In the genomic region with DNA sequence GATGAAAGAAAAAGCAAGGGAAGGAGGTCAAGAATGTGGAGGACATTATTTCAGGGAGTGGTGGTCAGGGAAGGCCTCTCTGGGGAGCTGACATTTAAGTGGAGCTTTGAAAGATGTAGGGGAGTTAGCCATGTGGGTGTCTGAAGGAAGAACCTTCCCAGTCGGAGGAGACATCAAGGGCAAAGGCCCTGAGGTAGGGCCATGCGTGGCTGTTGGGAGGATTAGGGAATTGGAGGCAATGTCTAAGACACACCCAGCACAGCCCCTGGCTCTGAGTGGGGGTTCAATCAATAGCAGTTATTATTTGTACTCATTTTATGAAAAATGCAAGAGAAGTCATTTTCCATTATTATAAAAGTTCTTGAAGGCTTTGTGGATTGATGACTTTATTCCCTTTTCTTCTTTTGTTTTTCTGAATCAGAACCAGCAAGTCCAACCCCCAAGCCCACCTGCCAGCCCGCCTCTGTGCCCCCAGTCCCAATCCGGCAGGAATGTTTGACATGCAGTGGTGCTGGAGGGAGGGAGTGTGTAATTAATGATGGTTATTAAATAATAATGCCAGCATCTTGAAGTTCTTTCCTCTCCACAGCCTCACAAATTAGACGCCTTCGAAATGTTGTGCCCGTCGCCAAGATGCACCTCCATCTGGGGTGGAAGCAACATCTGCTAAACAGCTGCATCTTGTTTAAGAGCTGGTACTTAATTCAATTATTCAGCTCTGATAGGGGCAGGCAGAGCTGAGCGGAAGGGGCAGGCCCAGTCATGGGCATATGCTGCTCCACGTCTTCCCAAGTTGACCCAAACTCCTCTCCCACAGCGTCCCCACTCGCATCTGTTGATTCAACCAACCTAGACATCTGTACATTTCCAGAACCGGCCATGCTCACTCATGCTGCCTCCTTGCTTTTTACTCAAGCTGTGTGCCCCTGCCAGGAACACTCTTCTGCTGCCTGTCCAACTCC, we compare ENCODE assay signal across 15 cellular contexts.
DNase-seq lines count a peak whose midpoint lies in the region; ATAC-seq and TF ChIP-seq lines count a peak whose summit lies in the region.
"Had no signal": no experiment of that assay in that cellular context is flagged by ENCODE, and none has a peak within 500 bp of the region (broad histone marks: within the 10 kb centered on the region; RNA-seq: fewer than 3 reads in every experiment).

No MANE protein-coding gene starts in this region.

- H3K4me1 ChIP-seq in SK-N-SH (ENCODE audit: control insufficient read depth in 1 of 2, insufficient read depth in 2 of 2, low read depth in 1 of 2, low read length in 1 of 2) (peaks cover 15 to 57% of the 10 kb centered on the region in 2 experiments; a peak in 3 of 4 replicates), sigmoid colon (peaks cover 0 to 71% (median 49%) of the 10 kb centered on the region in 4 donors), body of pancreas (peaks cover 30% of the 10 kb centered on the region)

- H2AFZ ChIP-seq in SK-N-SH (ENCODE audit: low read depth): no peak overlapping the region
- H2AFZ ChIP-seq: hepatocyte had no signal

- peak overlapping the region in 1 of 2 experiments; percentile 86; a peak in 2 of 4 replicates for H3K27ac ChIP-seq in SK-N-SH (ENCODE audit: low read depth in 2 of 2, low read length in 1 of 2)
- H3K27ac ChIP-seq in sigmoid colon: peak overlapping the region; percentile 28 to 76 (median 44)
- peak overlapping the region in 2 of 4 donors; percentile 84 to 88 for H3K27ac ChIP-seq in body of pancreas
- H3K27ac ChIP-seq: hepatocyte, lower lobe of right lung had no signal

- H3K4me3 ChIP-seq in SK-N-SH (ENCODE audit: low read depth in 2 of 2, low read length in 1 of 2): no peak overlapping the region
- H3K4me3 ChIP-seq in foreskin fibroblast (ENCODE audit: low read depth in 1 of 2, low read length in 2 of 2): no peak overlapping the region
- H3K4me3 ChIP-seq in sigmoid colon: no peak overlapping the region
- H3K4me3 ChIP-seq in body of pancreas: no peak overlapping the region
- H3K4me3 ChIP-seq: hepatocyte, lower lobe of right lung, spleen had no signal

- H3K9me3 ChIP-seq in SK-N-SH (no peaks in the 10 kb centered on the region), sigmoid colon (no peaks in the 10 kb centered on the region), body of pancreas (no peaks in the 10 kb centered on the region)
- H3K9me3 ChIP-seq: lower lobe of right lung, spleen had no signal

- no peak overlapping the region for H3K4me2 ChIP-seq in SK-N-SH

- CTCF ChIA-PET in SK-N-SH (lab: Yijun Ruan, JAX): interaction anchor here (1.5 to 4.7 kb wide), 2 partner anchors 12 to 22 kb away, joined by 3 to 47 read pairs; no protein-coding TSS in a partner anchor

- TF ChIP-seq RAD21 in SK-N-SH (IDR thresholded peaks at IDR 0.05; ENCODE audit: low read length): no peak

- no peak for ATAC-seq in body of pancreas
- ATAC-seq in esophagus mucosa: no peak

- TF ChIP-seq CTCF in SK-N-SH (IDR thresholded peaks at IDR 0.05): no peak
- no peak for TF ChIP-seq CTCF in foreskin fibroblast (IDR thresholded peaks at IDR 0.05; ENCODE audit: low read depth, low read length)
- TF ChIP-seq CTCF in sigmoid colon (IDR thresholded peaks at IDR 0.05): no peak
- TF ChIP-seq CTCF in body of pancreas (IDR thresholded peaks at IDR 0.05): no peak

- H3K79me2 ChIP-seq in SK-N-SH (ENCODE audit: insufficient read depth): no peaks in the 10 kb centered on the region
- H3K79me2 ChIP-seq: hepatocyte had no signal

- TF ChIP-seq POLR2A in sigmoid colon (IDR thresholded peaks at IDR 0.05) (no peak), body of pancreas (IDR thresholded peaks at IDR 0.05) (no peak)

- intact Hi-C loops in sigmoid colon (cut with DNase I): no loop called here
- intact Hi-C loops in body of pancreas (cut with DNase I): no loop called here

- TF ChIP-seq EP300 in SK-N-SH (IDR thresholded peaks at IDR 0.05; ENCODE audit: borderline replicate concordance in 1 of 2, low read depth in 1 of 2, low read length in 1 of 2): no peak
- no peak for TF ChIP-seq EP300 in sigmoid colon (IDR thresholded peaks at IDR 0.05)

- H3F3A ChIP-seq in SK-N-SH (replicated peaks; ENCODE audit: insufficient read depth): peaks cover 54% of the 10 kb centered on the region

- POLR2A ChIA-PET in SK-N-SH (lab: Yijun Ruan, JAX): no interaction called here

- 88% methylated on average over 13 of the region's 13 CpGs for WGBS in SK-N-SH (ENCODE audit: low lambda C conversion rate)
- WGBS in sigmoid colon, 2 donors: 94% methylated on average over 13 of the region's 13 CpGs
- 77 to 78% methylated on average over 13 of the region's 13 CpGs for WGBS in body of pancreas, 2 donors

- H3K27me3 ChIP-seq in SK-N-SH (ENCODE audit: insufficient read depth) (no peaks in the 10 kb centered on the region), sigmoid colon (no peaks in the 10 kb centered on the region), body of pancreas (no peaks in the 10 kb centered on the region)

- DNase-seq in D341Med (ENCODE audit: low spot score) (peak; percentile 12), SK-N-SH (peak; percentile 70), foreskin fibroblast (peak; percentile 50 to 84), sigmoid colon (no peak), NCI-H226 (no peak), NCI-H82 treated with DMSO at 0.1 percent for 48 hours (lab: John Stamatoyannopoulos, UW; ENCODE audit: unreplicated experiment) (no peak), body of pancreas (no peak)
- DNase-seq: activated gamma-delta T cell treated with Interleukin-2 at 50 U/mL for 16 hours; CD4-positive, CD25-positive, alpha-beta regulatory T cell; lower lobe of right lung; NCI-H2107; NK-92 treated with Interleukin-12 subunit alpha and Interleukin-12 subunit beta, amount 100 ng/mL, for 24 hours; spleen had no signal

- H3K36me3 ChIP-seq in SK-N-SH (replicated peaks in 1 of 2; ENCODE audit: control insufficient read depth in 1 of 2, insufficient read depth in 2 of 2, low read length in 1 of 2) (no peaks in the 10 kb centered on the region), sigmoid colon (no peaks in the 10 kb centered on the region), body of pancreas (replicated peaks in 1 of 2; ENCODE audit: insufficient read depth in 1 of 2, low read depth in 2 of 2) (no peaks in the 10 kb centered on the region)
- H3K36me3 ChIP-seq: lower lobe of right lung, spleen had no signal

- no peaks in the 10 kb centered on the region for H3K9me2 ChIP-seq in SK-N-SH

- peak overlapping the region; percentile 22; the same call in 1 of the 2 replicates for H3K9ac ChIP-seq in SK-N-SH

- no peaks in the 10 kb centered on the region for H4K20me1 ChIP-seq in SK-N-SH (ENCODE audit: insufficient read depth)

TF ChIP-seq in SK-N-SH, 30 proteins besides CTCF, POLR2A, EP300 and RAD21:
- TF ChIP-seq, protein P1, sequence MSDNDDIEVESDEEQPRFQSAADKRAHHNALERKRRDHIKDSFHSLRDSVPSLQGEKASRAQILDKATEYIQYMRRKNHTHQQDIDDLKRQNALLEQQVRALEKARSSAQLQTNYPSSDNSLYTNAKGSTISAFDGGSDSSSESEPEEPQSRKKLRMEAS (IDR thresholded peaks at IDR 0.05; ENCODE audit: low read depth): no peak
- TF ChIP-seq TCF12 (IDR thresholded peaks at IDR 0.05) (0 out of 2 replicates have a peak, but pooled peaks have one; percentile 12), RCOR1 (IDR thresholded peaks at IDR 0.05; ENCODE audit: low read length) (peak; percentile 57; the same call in 1 of the 2 replicates), MEF2A (IDR thresholded peaks at IDR 0.05; ENCODE audit: borderline replicate concordance, low read depth) (no peak), CHD2 (IDR thresholded peaks at IDR 0.05; ENCODE audit: low read length, partially characterized antibody) (peak; percentile 29)

Comparison
In these comparisons a context has a peak if more than half of its experiments do, and no peak if none do; other contexts are left out.
1. DNase-seq: peak in D341Med (single experiment), SK-N-SH (single experiment) and foreskin fibroblast (2 of 2); none in sigmoid colon (single experiment), NCI-H226 (single experiment), NCI-H82 treated with DMSO at 0.1 percent for 48 hours (single experiment) and body of pancreas (0 of 4).